ENCODE assay signal across 8 cellular contexts in genomic region chr21:31732891-31733520, GRCh38. TPM values are rescaled to one million over a fixed set of nuclear protein-coding genes. Genes with fewer than 3 reads are reported as not detected.
A peak's percentile ranks its signal among the peaks of the same experiment; 100 is the strongest.
DNase-seq lines count a peak whose midpoint lies in the region; ATAC-seq and TF ChIP-seq lines count a peak whose summit lies in the region.

No MANE protein-coding gene starts in this region.

- H3K4me1 ChIP-seq in Peyer's patch (peaks cover 0 to 41% (median 12%) of the 10 kb centered on the region in 4 donors), neuron (ENCODE audit: insufficient read depth, low read length) (peaks cover 29% of the 10 kb centered on the region)

- H3K27ac ChIP-seq in Peyer's patch: peak overlapping the region; percentile 90 to 99 (median 98)

- H3K36me3 ChIP-seq in Peyer's patch (no peaks in the 10 kb centered on the region), neuron (ENCODE audit: insufficient read depth, low read length) (no peaks in the 10 kb centered on the region)

- peak overlapping the region; percentile 75 for H2AFZ ChIP-seq in neuron (ENCODE audit: low read depth, low read length)

- TF ChIP-seq CTCF in Peyer's patch (IDR thresholded peaks at IDR 0.05): no peak

- TF ChIP-seq POLR2A in Peyer's patch (IDR thresholded peaks at IDR 0.05): no peak

- H3K4me3 ChIP-seq in Peyer's patch (peak overlapping the region; percentile 71 to 100 (median 96)), neuron (ENCODE audit: low read length) (peak overlapping the region; percentile 63)

- H3K27me3 ChIP-seq in Peyer's patch (no peaks in the 10 kb centered on the region), neuron (ENCODE audit: insufficient read depth, low read length) (no peaks in the 10 kb centered on the region)

- DNase-seq in stimulated activated CD4-positive, alpha-beta T cell treated with anti-CD3 and anti-CD28 coated beads, Interleukin-15, amount 100 ng/mL, for 24 hours: peak; percentile 50
- no peak for DNase-seq in stimulated activated CD4-positive, alpha-beta T cell treated with anti-CD3 and anti-CD28 coated beads, Interleukin-1b, Interleukin-23, amount 100 ng/mL, for 48 hours
- DNase-seq in Peyer's patch: peak in 2 of 3 donors; percentile 25 to 52
- DNase-seq in ecto neural progenitor cell (ENCODE audit: low spot score): peak; percentile 60
- DNase-seq in medulla oblongata (ENCODE audit: extremely low spot score): no peak
- DNase-seq in posterior vena cava (ENCODE audit: low spot score): no peak

- intact Hi-C loops in posterior vena cava (cut with DNase I): loop anchor here in 1 of 2 donors (5.0 kb wide), 1 partner anchor 1599 kb away; no protein-coding TSS in a partner anchor

- no peak for ATAC-seq in GM19351 (IDR thresholded peaks at IDR 0.05; ENCODE audit: unreplicated experiment)

- H3K9me3 ChIP-seq in Peyer's patch (no peaks in the 10 kb centered on the region), neuron (ENCODE audit: low read length) (no peaks in the 10 kb centered on the region)

RNA-seq across cellular contexts. Expression of gene SCAF4, which starts 1.1 kb away (rescaled TPM):
- 10 to 100 TPM; 26.4 to 33.1 (median 30.2) TPM for total RNA-seq in Peyer's patch
- 10 to 100 TPM; 22.3 to 26.4 TPM for total RNA-seq in posterior vena cava

Comparison
In these comparisons a context has a peak if more than half of its experiments do, and no peak if none do; other contexts are left out.
1. DNase-seq: peak in stimulated activated CD4-positive, alpha-beta T cell treated with anti-CD3 and anti-CD28 coated beads, Interleukin-15, amount 100 ng/mL, for 24 hours (single experiment), Peyer's patch (2 of 3) and ecto neural progenitor cell (single experiment); none in stimulated activated CD4-positive, alpha-beta T cell treated with anti-CD3 and anti-CD28 coated beads, Interleukin-1b, Interleukin-23, amount 100 ng/mL, for 48 hours (single experiment), medulla oblongata (single experiment) and posterior vena cava (single experiment).